2 cellular contexts compared by ENCODE assay signal in genomic region chr16:53534206-53534605, GRCh38.
TF ChIP-seq lines count a peak whose summit lies in the region.

No MANE protein-coding gene starts in this region.

TF ChIP-seq in HCT116, 20 proteins besides CTCF, POLR2A, EP300 and RAD21:
- no peak for TF ChIP-seq YY1 (IDR thresholded peaks at IDR 0.05; ENCODE audit: extremely low read depth, insufficient replicate concordance, low read depth, low read length)
- TF ChIP-seq FOSL1 (IDR thresholded peaks at IDR 0.05; ENCODE audit: low read depth): no peak
- TF ChIP-seq EGR1 (IDR thresholded peaks at IDR 0.05; ENCODE audit: low read depth): no peak
- no peak for TF ChIP-seq EZH2phosphoT487 (IDR thresholded peaks at IDR 0.05; ENCODE audit: borderline replicate concordance)
- no peak for TF ChIP-seq SRF (IDR thresholded peaks at IDR 0.05; ENCODE audit: low read depth)

TF ChIP-seq in GM12878, 131 proteins besides CTCF, POLR2A, EP300 and RAD21:
- no peak for TF ChIP-seq BCL11A (IDR thresholded peaks at IDR 0.05; ENCODE audit: low read depth, low read length)
- TF ChIP-seq FOXK2 (IDR thresholded peaks at IDR 0.05): no peak
- no peak for TF ChIP-seq NR2C2 (IDR thresholded peaks at IDR 0.05; ENCODE audit: borderline replicate concordance, control insufficient read depth, insufficient read length, low read depth)
- TF ChIP-seq CBX5 (IDR thresholded peaks at IDR 0.05; ENCODE audit: low read depth): no peak
- no peak for TF ChIP-seq PBX3 (IDR thresholded peaks at IDR 0.05; ENCODE audit: insufficient replicate concordance, low read depth, low read length)
- TF ChIP-seq SPI1 (IDR thresholded peaks at IDR 0.05; ENCODE audit: borderline replicate concordance, insufficient read depth, low read depth, low read length): no peak
- no peak for TF ChIP-seq ESRRA (IDR thresholded peaks at IDR 0.05; ENCODE audit: low read length)
- TF ChIP-seq TCF12 (IDR thresholded peaks at IDR 0.05; ENCODE audit: low read depth, low read length): no peak
- no peak for TF ChIP-seq ATF7 (IDR thresholded peaks at IDR 0.05; ENCODE audit: low read depth)
- TF ChIP-seq IRF4 (IDR thresholded peaks at IDR 0.05; ENCODE audit: low read depth, low read length): no peak
- TF ChIP-seq GABPA (IDR thresholded peaks at IDR 0.05; ENCODE audit: low read depth): no peak
- no peak for TF ChIP-seq WRNIP1 (IDR thresholded peaks at IDR 0.05; ENCODE audit: borderline replicate concordance, low read depth, low read length)
- TF ChIP-seq RAD51 (IDR thresholded peaks at IDR 0.05): no peak
- TF ChIP-seq MEF2A (IDR thresholded peaks at IDR 0.05; ENCODE audit: insufficient read depth, low read depth, low read length): no peak
- TF ChIP-seq CHD4 (IDR thresholded peaks at IDR 0.05): no peak
- no peak for TF ChIP-seq CREM (IDR thresholded peaks at IDR 0.05; ENCODE audit: low read depth)
